ENCODE assay signal across 16 cellular contexts in genomic region chr20:24696396-24696795, GRCh38.
DNase-seq lines count a peak whose midpoint lies in the region; ATAC-seq, FAIRE-seq and TF ChIP-seq lines count a peak whose summit lies in the region.
"Had no signal": no experiment of that assay in that cellular context is flagged by ENCODE, and none has a peak within 500 bp of the region (broad histone marks: within the 10 kb centered on the region; RNA-seq: fewer than 3 reads in every experiment).

No MANE protein-coding gene starts in this region.

- FAIRE-seq in urothelium cell line (lab: Jason Lieb, UNC) = peak; percentile 20
- FAIRE-seq: A549, G401.6 had no signal

- peak; percentile 13 for DNase-seq in activated CD8-positive, alpha-beta T cell treated with anti-CD3 and anti-CD28 coated beads, Interleukin-2, amount 10 ng/mL, durations not matched to agents 7 days and 5 days
- no peak for DNase-seq in activated CD8-positive, alpha-beta T cell treated with anti-CD3 and anti-CD28 coated beads for 36 hours
- DNase-seq in coronary artery (ENCODE audit: low spot score) = peak; percentile 58
- no peak for DNase-seq in urothelium cell line (ENCODE audit: low spot score)
- no peak for DNase-seq in CD4-positive, alpha-beta T cell
- no peak for DNase-seq in A172 (ENCODE audit: low spot score)
- DNase-seq: C1 segment of cervical spinal cord, NCI-H1048, NCI-H146, NCI-H2081, NCI-H748 treated with DMSO at 0.1 percent for 48 hours had no signal

- CTCF ChIA-PET in activated CD8-positive, alpha-beta T cell treated with anti-CD3 and anti-CD28 coated beads, Interleukin-2, amount 10 ng/mL, durations not matched to agents 7 days and 5 days (lab: Charles Lee) = no interaction called here
- CTCF ChIA-PET in activated CD8-positive, alpha-beta T cell treated with anti-CD3 and anti-CD28 coated beads for 36 hours (lab: Charles Lee) = no interaction called here
- CTCF ChIA-PET in CD4-positive, alpha-beta T cell (lab: Charles Lee) = no interaction called here

- H3K36me3 Mint-ChIP-seq in activated CD8-positive, alpha-beta T cell treated with anti-CD3 and anti-CD28 coated beads, Interleukin-2, amount 10 ng/mL, durations not matched to agents 7 days and 5 days (ENCODE audit: low read depth) = no peaks in the 10 kb centered on the region
- H3K36me3 Mint-ChIP-seq in activated CD8-positive, alpha-beta T cell treated with anti-CD3 and anti-CD28 coated beads for 36 hours (ENCODE audit: low read depth) = no peaks in the 10 kb centered on the region
- no peaks in the 10 kb centered on the region for H3K36me3 Mint-ChIP-seq in nephron (ENCODE audit: low read depth)
- H3K36me3 Mint-ChIP-seq in CD4-positive, alpha-beta T cell (ENCODE audit: low read depth) = no peaks in the 10 kb centered on the region

- H3K4me1 Mint-ChIP-seq in activated CD8-positive, alpha-beta T cell treated with anti-CD3 and anti-CD28 coated beads, Interleukin-2, amount 10 ng/mL, durations not matched to agents 7 days and 5 days (ENCODE audit: low read depth) = no peaks in the 10 kb centered on the region
- no peaks in the 10 kb centered on the region for H3K4me1 Mint-ChIP-seq in activated CD8-positive, alpha-beta T cell treated with anti-CD3 and anti-CD28 coated beads for 36 hours (ENCODE audit: low read depth)
- H3K4me1 Mint-ChIP-seq in nephron = peaks cover 18% of the 10 kb centered on the region
- H3K4me1 Mint-ChIP-seq in CD4-positive, alpha-beta T cell (ENCODE audit: low read depth) = no peaks in the 10 kb centered on the region

- no peaks in the 10 kb centered on the region for H3K9me3 ChIP-seq in CD4-positive, alpha-beta T cell (ENCODE audit: control insufficient read depth, low read length)
- H3K9me3 ChIP-seq: A549 had no signal

- POLR2A ChIA-PET in activated CD8-positive, alpha-beta T cell treated with anti-CD3 and anti-CD28 coated beads, Interleukin-2, amount 10 ng/mL, durations not matched to agents 7 days and 5 days (lab: Charles Lee) = no interaction called here
- POLR2A ChIA-PET in activated CD8-positive, alpha-beta T cell treated with anti-CD3 and anti-CD28 coated beads for 36 hours (lab: Charles Lee) = no interaction called here
- POLR2A ChIA-PET in CD4-positive, alpha-beta T cell (lab: Charles Lee) = no interaction called here

- ATAC-seq in activated CD8-positive, alpha-beta T cell treated with anti-CD3 and anti-CD28 coated beads, Interleukin-2, amount 10 ng/mL, durations not matched to agents 7 days and 5 days = no peak
- ATAC-seq in activated CD8-positive, alpha-beta T cell treated with anti-CD3 and anti-CD28 coated beads for 36 hours = no peak
- no peak for ATAC-seq in CD4-positive, alpha-beta T cell (ENCODE audit: poor library complexity)
- ATAC-seq: A549, HCT116 had no signal

- H3K4me3 Mint-ChIP-seq in activated CD8-positive, alpha-beta T cell treated with anti-CD3 and anti-CD28 coated beads, Interleukin-2, amount 10 ng/mL, durations not matched to agents 7 days and 5 days = no peak overlapping the region
- no peak overlapping the region for H3K4me3 Mint-ChIP-seq in activated CD8-positive, alpha-beta T cell treated with anti-CD3 and anti-CD28 coated beads for 36 hours
- H3K4me3 Mint-ChIP-seq in nephron = peak overlapping the region in 1 of 3 experiments; percentile 19
- H3K4me3 Mint-ChIP-seq in CD4-positive, alpha-beta T cell = no peak overlapping the region

- no peak overlapping the region for H3K4me3 ChIP-seq in coronary artery
- H3K4me3 ChIP-seq: A549 had no signal

- H3K27me3 Mint-ChIP-seq in activated CD8-positive, alpha-beta T cell treated with anti-CD3 and anti-CD28 coated beads, Interleukin-2, amount 10 ng/mL, durations not matched to agents 7 days and 5 days (ENCODE audit: low read depth) = no peaks in the 10 kb centered on the region
- H3K27me3 Mint-ChIP-seq in activated CD8-positive, alpha-beta T cell treated with anti-CD3 and anti-CD28 coated beads for 36 hours = peaks cover 2% of the 10 kb centered on the region
- peaks cover 14% of the 10 kb centered on the region for H3K27me3 Mint-ChIP-seq in nephron (ENCODE audit: low read depth)
- H3K27me3 Mint-ChIP-seq in CD4-positive, alpha-beta T cell = peaks cover 5% of the 10 kb centered on the region

- H3K27me3 ChIP-seq in CD4-positive, alpha-beta T cell (ENCODE audit: control insufficient read depth, insufficient read depth, low read length) = no peaks in the 10 kb centered on the region

- no peaks in the 10 kb centered on the region for H3K9me3 Mint-ChIP-seq in activated CD8-positive, alpha-beta T cell treated with anti-CD3 and anti-CD28 coated beads, Interleukin-2, amount 10 ng/mL, durations not matched to agents 7 days and 5 days (ENCODE audit: insufficient read depth)
- H3K9me3 Mint-ChIP-seq in activated CD8-positive, alpha-beta T cell treated with anti-CD3 and anti-CD28 coated beads for 36 hours = no peaks in the 10 kb centered on the region
- H3K9me3 Mint-ChIP-seq in nephron = no peaks in the 10 kb centered on the region
- no peaks in the 10 kb centered on the region for H3K9me3 Mint-ChIP-seq in CD4-positive, alpha-beta T cell

- intact Hi-C loops in activated CD8-positive, alpha-beta T cell treated with anti-CD3 and anti-CD28 coated beads for 36 hours (cut with micrococcal nuclease) = no loop called here
- intact Hi-C loops in CD4-positive, alpha-beta T cell (cut with DNase I, micrococcal nuclease) = no loop called here

- TF ChIP-seq CTCF in activated CD8-positive, alpha-beta T cell treated with anti-CD3 and anti-CD28 coated beads for 36 hours (IDR thresholded peaks at IDR 0.05) = no peak
- no peak for TF ChIP-seq CTCF in coronary artery (IDR thresholded peaks at IDR 0.05)
- no peak for TF ChIP-seq CTCF in nephron (IDR thresholded peaks at IDR 0.05; ENCODE audit: unreplicated experiment in 3 of 3)
- no peak for TF ChIP-seq CTCF in CD4-positive, alpha-beta T cell (IDR thresholded peaks at IDR 0.05)

- no peak overlapping the region for H3K27ac ChIP-seq in coronary artery
- no peak overlapping the region for H3K27ac ChIP-seq in CD4-positive, alpha-beta T cell (ENCODE audit: low read depth, low read length)
- H3K27ac ChIP-seq: A549, KMS-11 had no signal

- no peak overlapping the region for H3K27ac Mint-ChIP-seq in activated CD8-positive, alpha-beta T cell treated with anti-CD3 and anti-CD28 coated beads, Interleukin-2, amount 10 ng/mL, durations not matched to agents 7 days and 5 days
- H3K27ac Mint-ChIP-seq in activated CD8-positive, alpha-beta T cell treated with anti-CD3 and anti-CD28 coated beads for 36 hours = no peak overlapping the region
- peak overlapping the region in 2 of 3 experiments; percentile 42 to 53 for H3K27ac Mint-ChIP-seq in nephron
- no peak overlapping the region for H3K27ac Mint-ChIP-seq in CD4-positive, alpha-beta T cell

Comparison
In these comparisons a context has a peak if more than half of its experiments do, and no peak if none do; other contexts are left out.
1. DNase-seq: peak in activated CD8-positive, alpha-beta T cell treated with anti-CD3 and anti-CD28 coated beads, Interleukin-2, amount 10 ng/mL, durations not matched to agents 7 days and 5 days (single experiment) and coronary artery (single experiment); none in activated CD8-positive, alpha-beta T cell treated with anti-CD3 and anti-CD28 coated beads for 36 hours (single experiment), urothelium cell line (single experiment), CD4-positive, alpha-beta T cell (0 of 10) and A172 (single experiment).
2. H3K27ac Mint-ChIP-seq: peak in nephron (2 of 3); none in activated CD8-positive, alpha-beta T cell treated with anti-CD3 and anti-CD28 coated beads, Interleukin-2, amount 10 ng/mL, durations not matched to agents 7 days and 5 days (single experiment), activated CD8-positive, alpha-beta T cell treated with anti-CD3 and anti-CD28 coated beads for 36 hours (single experiment) and CD4-positive, alpha-beta T cell (single experiment).